17 cellular contexts compared by ENCODE assay signal in the genomic region with DNA sequence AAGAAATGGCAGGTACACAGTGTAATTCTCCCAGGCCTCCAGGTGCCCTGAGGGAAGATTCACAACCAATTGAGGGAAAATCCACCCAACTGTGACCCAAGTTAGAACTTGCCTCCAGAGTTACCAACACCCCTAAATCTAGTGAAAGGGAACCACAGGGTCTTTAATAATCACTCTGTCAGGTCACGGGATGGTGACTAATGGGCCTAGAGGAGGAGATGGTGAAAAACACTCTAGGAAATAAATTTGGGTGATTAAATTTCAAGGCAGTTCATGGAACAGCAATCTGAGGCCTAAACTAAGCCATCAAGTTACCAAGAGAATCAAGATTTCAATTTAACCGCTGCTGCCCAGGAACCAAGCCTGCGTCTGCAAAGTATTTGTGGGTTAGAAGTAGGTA.
"Had no signal": no experiment of that assay in that cellular context is flagged by ENCODE, and none has a peak within 500 bp of the region (broad histone marks: within the 10 kb centered on the region; RNA-seq: fewer than 3 reads in every experiment).

No MANE protein-coding gene starts in this region.

- H3K9me3 ChIP-seq: suprapubic skin had no signal

- H3K36me3 ChIP-seq: suprapubic skin had no signal

- ATAC-seq: activated CD4-positive, alpha-beta T cell treated with anti-CD3 and anti-CD28 coated beads for 36 hours; activated CD8-positive, alpha-beta memory T cell treated with anti-CD3 and anti-CD28 coated beads, Interleukin-2, amount 10 ng/mL, durations not matched to agents 7 days and 5 days; activated naive CD8-positive, alpha-beta T cell treated with anti-CD3 and anti-CD28 coated beads, Interleukin-2, amount 50 U/mL, for 24 hours; esophagus mucosa; natural killer cell treated with Interleukin-12 subunit alpha and Interleukin-12 subunit beta and Interleukin-15 and Interleukin-18, amount 100 ng/mL, for 72 hours; stimulated activated naive CD8-positive, alpha-beta T cell treated with anti-CD3 and anti-CD28 coated beads, Interleukin-15, Interleukin-2, amounts not matched to agents 100 U/mL and 50 U/mL, for 24 hours; T-helper 17 cell had no signal

- H3K27ac ChIP-seq: suprapubic skin had no signal

- H3K4me1 ChIP-seq: suprapubic skin had no signal

- DNase-seq: activated CD4-positive, alpha-beta memory T cell treated with anti-CD3 and anti-CD28 coated beads for 36 hours; activated CD4-positive, alpha-beta T cell treated with anti-CD3 and anti-CD28 coated beads for 36 hours; activated CD8-positive, alpha-beta memory T cell treated with anti-CD3 and anti-CD28 coated beads, Interleukin-2, amount 10 ng/mL, durations not matched to agents 7 days and 5 days; activated naive CD4-positive, alpha-beta T cell treated with anti-CD3 and anti-CD28 coated beads for 36 hours; activated naive CD8-positive, alpha-beta T cell treated with anti-CD3 and anti-CD28 coated beads, Interleukin-2, amount 50 U/mL, for 24 hours; activated T-cell treated with anti-CD3 and anti-CD28 coated beads, Interleukin-2, amount 50 U/mL, for 1 hour; aorta; dorsolateral prefrontal cortex; hypothalamus; right cardiac atrium; stimulated activated naive CD8-positive, alpha-beta T cell treated with anti-CD3 and anti-CD28 coated beads, Interleukin-15, Interleukin-2, amounts not matched to agents 100 U/mL and 50 U/mL, for 24 hours; T-helper 17 cell; trophoblast cell had no signal

- H3K4me3 ChIP-seq: dorsolateral prefrontal cortex, lung, suprapubic skin had no signal
